20 cellular contexts compared by ENCODE assay signal in the genomic region with DNA sequence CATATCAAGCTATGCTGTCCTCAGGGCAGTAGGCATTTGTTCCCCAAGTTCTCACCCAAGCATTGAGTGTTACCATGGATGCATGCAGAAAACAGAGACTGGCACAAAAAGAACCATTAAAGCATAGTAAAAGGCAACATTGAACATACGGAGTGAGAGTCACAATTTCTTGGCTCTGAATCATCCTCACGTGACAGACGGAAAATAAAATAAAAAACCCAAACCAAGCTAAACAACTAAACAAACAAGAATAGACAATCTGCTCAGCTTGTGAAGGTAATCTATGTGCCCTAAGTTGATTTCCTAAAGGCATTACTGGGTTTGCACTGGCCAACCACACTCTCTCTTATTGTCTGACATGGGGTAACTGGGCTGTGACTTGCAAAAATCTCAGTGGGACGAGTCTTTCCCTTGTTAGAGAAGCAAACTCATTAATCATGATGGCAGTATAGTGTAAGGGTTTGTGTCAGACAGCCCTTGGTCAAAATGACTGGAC.
"Had no signal": no experiment of that assay in that cellular context is flagged by ENCODE, and none has a peak within 500 bp of the region (broad histone marks: within the 10 kb centered on the region; RNA-seq: fewer than 3 reads in every experiment).

No MANE protein-coding gene starts in this region.

- H3K4me1 ChIP-seq: upper lobe of left lung had no signal

- H3K27me3 Mint-ChIP-seq: activated CD8-positive, alpha-beta T cell treated with anti-CD3 and anti-CD28 coated beads for 36 hours; progenitor cell of endocrine pancreas had no signal

- H3K9me3 ChIP-seq: suprapubic skin, upper lobe of left lung had no signal

- DNase-seq: activated CD4-positive, alpha-beta T cell treated with anti-CD3 and anti-CD28 coated beads for 4 hours; activated CD8-positive, alpha-beta T cell treated with anti-CD3 and anti-CD28 coated beads for 36 hours; activated effector memory CD4-positive, alpha-beta T cell treated with Interleukin-2 at 50 U/mL for 16 hours; activated naive CD4-positive, alpha-beta T cell treated with anti-CD3 and anti-CD28 coated beads, Interleukin-2, amount 50 U/mL, for 16 hours; activated T-cell treated with anti-CD3 and anti-CD28 coated beads, Interleukin-2, amount 50 U/mL, for 4 hours; dorsolateral prefrontal cortex; erythroblast; kidney; mesendoderm; nucleus accumbens; right cardiac atrium; small intestine; upper lobe of left lung had no signal

- H3K4me1 Mint-ChIP-seq: WTC11 had no signal

- H3K27ac ChIP-seq: hepatocyte, suprapubic skin, upper lobe of left lung had no signal

- H3K36me3 ChIP-seq: suprapubic skin, upper lobe of left lung had no signal

- H3K27ac Mint-ChIP-seq: activated CD8-positive, alpha-beta T cell treated with anti-CD3 and anti-CD28 coated beads for 36 hours; nephron; progenitor cell of endocrine pancreas; stimulated activated naive CD8-positive, alpha-beta T cell treated with anti-CD3 and anti-CD28 coated beads, Interleukin-15, Interleukin-2, amounts not matched to agents 100 ng/mL and 50 ng/mL, for 24 hours; WTC11 had no signal

- H3K27me3 ChIP-seq: dorsolateral prefrontal cortex, suprapubic skin, upper lobe of left lung had no signal

- H3K36me3 Mint-ChIP-seq: WTC11 had no signal

- ATAC-seq: activated CD8-positive, alpha-beta T cell treated with anti-CD3 and anti-CD28 coated beads for 36 hours; activated T-cell treated with anti-CD3 and anti-CD28 coated beads, Interleukin-2, amount 50 U/mL, for 4 hours; right cardiac atrium; WTC11 had no signal

- H3K4me3 ChIP-seq: dorsolateral prefrontal cortex, hepatocyte, suprapubic skin, upper lobe of left lung had no signal

- H3K9me3 Mint-ChIP-seq: activated CD8-positive, alpha-beta T cell treated with anti-CD3 and anti-CD28 coated beads for 36 hours; activated T-cell treated with anti-CD3 and anti-CD28 coated beads, Interleukin-2, amount 50 U/mL, for 4 hours; nephron; stimulated activated naive CD8-positive, alpha-beta T cell treated with anti-CD3 and anti-CD28 coated beads, Interleukin-15, Interleukin-2, amounts not matched to agents 100 ng/mL and 50 ng/mL, for 24 hours; WTC11 had no signal

- H3K4me3 Mint-ChIP-seq: activated CD8-positive, alpha-beta T cell treated with anti-CD3 and anti-CD28 coated beads for 36 hours; activated T-cell treated with anti-CD3 and anti-CD28 coated beads, Interleukin-2, amount 50 U/mL, for 4 hours; nephron; stimulated activated naive CD8-positive, alpha-beta T cell treated with anti-CD3 and anti-CD28 coated beads, Interleukin-15, Interleukin-2, amounts not matched to agents 100 ng/mL and 50 ng/mL, for 24 hours; WTC11 had no signal

- FAIRE-seq: astrocyte, kidney, small intestine had no signal
